In the genomic region with DNA sequence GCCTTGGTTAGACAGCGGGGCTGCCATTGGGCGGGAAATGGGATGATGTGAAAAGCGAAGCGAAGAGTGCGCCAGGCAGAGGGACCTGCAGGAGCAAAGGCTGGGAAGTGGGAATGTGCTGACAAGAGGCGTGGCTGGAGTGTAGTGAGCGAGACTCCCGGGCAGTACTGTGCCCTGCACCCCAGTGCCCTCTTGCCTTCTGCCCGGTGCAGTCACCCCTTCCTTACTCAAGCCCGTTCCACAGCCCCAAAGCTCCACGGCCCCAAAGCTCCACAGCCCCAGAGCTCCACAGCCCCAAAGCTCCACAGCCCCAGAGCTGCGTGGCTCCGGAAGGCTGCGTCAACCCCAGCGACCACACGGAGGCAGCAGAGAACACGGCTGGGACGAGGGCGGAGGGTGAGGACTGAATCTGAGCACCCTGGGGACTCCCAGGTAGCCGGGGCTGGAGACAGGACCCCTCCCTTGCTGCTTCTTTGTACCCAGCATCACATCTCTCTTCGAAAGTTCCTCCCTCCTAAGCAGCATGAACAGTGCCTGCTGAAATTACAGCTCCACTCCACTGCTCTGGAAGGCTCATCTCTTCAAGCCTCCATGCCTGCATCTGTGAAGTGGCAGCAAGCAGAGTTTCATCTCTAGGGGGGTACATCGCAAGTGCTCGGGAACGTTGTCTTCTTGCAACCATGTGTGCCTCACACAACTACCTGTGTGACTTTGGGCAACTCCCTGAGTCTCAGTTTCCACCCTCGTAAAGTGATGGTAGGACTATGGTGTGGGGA, we compare ENCODE assay signal across 8 cellular contexts.
DNase-seq lines count a peak whose midpoint lies in the region; ATAC-seq and FAIRE-seq lines count a peak whose summit lies in the region.

No MANE protein-coding gene starts in this region.

- 12 to 17% (median 14%) methylated on average over 25 of the region's 25 CpGs for WGBS in small intestine, 3 donors

- H3K9me3 ChIP-seq in small intestine (ENCODE audit: control insufficient read depth, low read depth): no peaks in the 10 kb centered on the region

- H3K27ac ChIP-seq in small intestine (ENCODE audit: low read depth in 1 of 2, low read length in 1 of 2): no peak overlapping the region

- FAIRE-seq in small intestine (lab: Jason Lieb, UNC): no peak

- H3K36me3 ChIP-seq in small intestine (ENCODE audit: control insufficient read depth in 2 of 2, insufficient read depth in 2 of 2, low read length in 2 of 2): no peaks in the 10 kb centered on the region

- H3K27me3 ChIP-seq in small intestine (ENCODE audit: control insufficient read depth in 2 of 2, insufficient read depth in 2 of 2, low read length in 2 of 2): peaks cover 0 to 12% of the 10 kb centered on the region in 2 donors

- DNase-seq in NCI-H345 (lab: John Stamatoyannopoulos, UW) (peak; percentile 30), NCI-H345 treated with DMSO at 0.1 percent for 48 hours (lab: John Stamatoyannopoulos, UW; ENCODE audit: unreplicated experiment) (no peak), SKM-1 (lab: John Stamatoyannopoulos, UW; ENCODE audit: unreplicated experiment) (peak; percentile 20), amniotic epithelial cell (ENCODE audit: low read depth) (peak; percentile 8), hepatic stellate cell (ENCODE audit: low spot score) (peak; percentile 90), small intestine (peak; percentile 48)

- H3K4me3 ChIP-seq in small intestine (ENCODE audit: low read depth in 1 of 2, low read length in 2 of 2): no peak overlapping the region

- no peaks in the 10 kb centered on the region for H3K4me1 ChIP-seq in small intestine (ENCODE audit: control insufficient read depth in 2 of 2, insufficient read depth in 1 of 2, low read depth in 1 of 2, low read length in 1 of 2)

- ATAC-seq in HG02973 (IDR thresholded peaks at IDR 0.05; ENCODE audit: unreplicated experiment): peak; percentile 54
- no peak for ATAC-seq in GM19324 (IDR thresholded peaks at IDR 0.05; ENCODE audit: low FRiP score, unreplicated experiment)
